Comparison of ENCODE assay signal across 16 cellular contexts in the genomic region with DNA sequence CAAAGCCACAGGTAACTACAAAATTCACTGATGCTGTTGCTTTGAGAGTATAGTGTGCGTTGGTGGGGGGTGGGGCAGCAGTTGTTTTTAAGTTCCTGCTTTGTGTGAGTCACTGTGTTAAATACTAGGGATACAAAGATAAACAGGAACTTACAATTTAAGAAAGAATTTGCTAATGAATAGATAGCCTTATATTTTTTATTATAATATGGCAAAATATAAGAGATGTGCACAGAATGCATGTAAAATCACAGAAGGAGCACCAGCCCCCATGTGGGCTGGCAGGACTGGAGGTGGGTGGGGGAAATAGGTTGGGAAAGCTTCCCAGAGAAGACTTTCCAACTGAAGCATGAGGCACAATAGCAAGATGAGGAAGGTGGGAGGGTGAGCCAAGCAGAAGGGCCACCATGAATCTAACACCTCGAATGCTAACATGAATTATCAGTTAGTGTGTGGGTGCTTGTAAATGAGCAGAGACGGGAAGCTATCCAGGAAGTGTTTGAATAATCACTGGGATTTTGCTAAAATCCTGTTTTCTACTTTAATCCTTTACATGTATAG. TPM values are rescaled to one million over a fixed set of nuclear protein-coding genes. Genes with fewer than 3 reads are reported as not detected.
DNase-seq lines count a peak whose midpoint lies in the region; ATAC-seq and TF ChIP-seq lines count a peak whose summit lies in the region.
"Had no signal": no experiment of that assay in that cellular context is flagged by ENCODE, and none has a peak within 500 bp of the region (broad histone marks: within the 10 kb centered on the region; RNA-seq: fewer than 3 reads in every experiment).

No MANE protein-coding gene starts in this region.

- H3K36me3 ChIP-seq in PC-3 (ENCODE audit: low read depth, low read length) = no peaks in the 10 kb centered on the region
- no peaks in the 10 kb centered on the region for H3K36me3 ChIP-seq in fibroblast of lung (ENCODE audit: control insufficient read depth, insufficient read depth, low read length)
- no peaks in the 10 kb centered on the region for H3K36me3 ChIP-seq in ovary

- no peak for TF ChIP-seq CTCF in PC-3 (conservative IDR thresholded peaks at IDR 0.05; ENCODE audit: low read depth, low read length)
- TF ChIP-seq CTCF in fibroblast of lung (conservative IDR thresholded peaks at IDR 0.05 in 1 of 2, IDR thresholded peaks at IDR 0.05 in 1 of 2; ENCODE audit: low read depth in 1 of 2, low read length in 2 of 2) = no peak
- TF ChIP-seq CTCF in ovary (IDR thresholded peaks at IDR 0.05) = no peak

- H2AFZ ChIP-seq in PC-3 (ENCODE audit: low read length) (no peak overlapping the region), fibroblast of lung (ENCODE audit: low read length) (no peak overlapping the region)

- WGBS in ovary, 3 donors = 28 to 42% (median 36%) methylated on average over 3 of the region's 3 CpGs

- H3K27me3 Mint-ChIP-seq in activated T-cell treated with anti-CD3 and anti-CD28 coated beads, Interleukin-2, amount 50 U/mL, for 4 hours (ENCODE audit: low read depth) = no peaks in the 10 kb centered on the region
- H3K27me3 Mint-ChIP-seq: activated naive CD8-positive, alpha-beta T cell had no signal

- H3K27ac ChIP-seq in PC-3 (ENCODE audit: low read length) (peak overlapping the region; percentile 70), fibroblast of lung (ENCODE audit: insufficient read depth, low read length) (no peak overlapping the region), ovary (no peak overlapping the region)
- H3K27ac ChIP-seq: VCaP had no signal

- no peaks in the 10 kb centered on the region for H3K9me3 ChIP-seq in PC-3 (ENCODE audit: low read length)
- no peaks in the 10 kb centered on the region for H3K9me3 ChIP-seq in fibroblast of lung (ENCODE audit: control insufficient read depth, insufficient read depth, low read depth, low read length)
- H3K9me3 ChIP-seq in ovary = no peaks in the 10 kb centered on the region

- peaks cover 28% of the 10 kb centered on the region for H3K4me1 ChIP-seq in PC-3 (ENCODE audit: insufficient read depth, low read length)
- H3K4me1 ChIP-seq in fibroblast of lung (ENCODE audit: control insufficient read depth, extremely low read depth, insufficient read depth, low read length) = peaks cover 8% of the 10 kb centered on the region
- peaks cover 1% of the 10 kb centered on the region for H3K4me1 ChIP-seq in ovary (ENCODE audit: insufficient read depth)

- peaks cover 2% of the 10 kb centered on the region for H3K4me1 Mint-ChIP-seq in activated T-cell treated with anti-CD3 and anti-CD28 coated beads, Interleukin-2, amount 50 U/mL, for 4 hours (ENCODE audit: low read depth)
- H3K4me1 Mint-ChIP-seq: CD4-positive, alpha-beta memory T cell had no signal

- BruUV-seq in PC-3 (replicated peaks; lab: Mats Ljungman, UMichigan) = no TSS peak

- POLR2A ChIA-PET in PC-3 (lab: Charles Lee; ENCODE audit: unreplicated experiment) = no interaction called here

- 0 out of 2 replicates have a peak overlapping the region, but pooled peaks have one; percentile 21 for H3K9ac ChIP-seq in PC-3 (ENCODE audit: low read length)
- H3K9ac ChIP-seq in fibroblast of lung (ENCODE audit: insufficient read depth, low read length) = no peak overlapping the region

- no peaks in the 10 kb centered on the region for H3K27me3 ChIP-seq in PC-3 (ENCODE audit: low read length)
- no peaks in the 10 kb centered on the region for H3K27me3 ChIP-seq in fibroblast of lung (ENCODE audit: control insufficient read depth, insufficient read depth, low read length)
- no peaks in the 10 kb centered on the region for H3K27me3 ChIP-seq in ovary

- H4K20me1 ChIP-seq in PC-3 (ENCODE audit: low read length) (no peaks in the 10 kb centered on the region), fibroblast of lung (ENCODE audit: control insufficient read depth, extremely low read depth, insufficient read depth, low read length) (no peaks in the 10 kb centered on the region)

- H3F3A ChIP-seq in PC-3 (ENCODE audit: low read length, unreplicated experiment) = no peaks in the 10 kb centered on the region

- H3K79me2 ChIP-seq in PC-3 (ENCODE audit: low read length) (no peaks in the 10 kb centered on the region), fibroblast of lung (ENCODE audit: control insufficient read depth, insufficient read depth, low read length) (no peaks in the 10 kb centered on the region)

- TF ChIP-seq POLR2A in ovary (IDR thresholded peaks at IDR 0.05) = no peak

- H3K9me2 ChIP-seq in PC-3 (replicated peaks; ENCODE audit: low read length) = no peaks in the 10 kb centered on the region

- H3K4me2 ChIP-seq in PC-3 (ENCODE audit: low read length) (peak overlapping the region; percentile 61), fibroblast of lung (ENCODE audit: extremely low read depth, insufficient read depth, low read length) (peak overlapping the region; percentile 13)
- H3K4me2 ChIP-seq: smooth muscle cell had no signal

- intact Hi-C loops in PC-3 (cut with micrococcal nuclease) = loop anchor here (1.0 to 5.0 kb wide), 5 partner anchors 56 to 999 kb away; partner anchors contain the start of genes CACHD1 and JAK1
- intact Hi-C loops in ovary (cut with DNase I) = loop anchor here in 2 of 4 donors (5.0 to 10.0 kb wide), 3 partner anchors 134 to 389 kb away; no protein-coding TSS in a partner anchor

- H3K9me3 Mint-ChIP-seq in activated T-cell treated with anti-CD3 and anti-CD28 coated beads, Interleukin-2, amount 50 U/mL, for 4 hours = no peaks in the 10 kb centered on the region
- H3K9me3 Mint-ChIP-seq: CD4-positive, alpha-beta memory T cell had no signal

- H3K4me3 Mint-ChIP-seq in activated T-cell treated with anti-CD3 and anti-CD28 coated beads, Interleukin-2, amount 50 U/mL, for 4 hours = no peak overlapping the region
- H3K4me3 Mint-ChIP-seq: activated naive CD8-positive, alpha-beta T cell; CD4-positive, alpha-beta memory T cell had no signal

- DNase-seq in HCEC 1CT (peak; percentile 69), PC-3 (peak; percentile 56), fibroblast of lung (ENCODE audit: low read depth in 2 of 2) (peak; percentile 36 to 37), ovary (peak in 3 of 5 donors; percentile 19 to 47 (median 32)), T-helper 2 cell (no peak), NCI-H2081 (lab: John Stamatoyannopoulos, UW) (no peak)
- no peak for DNase-seq in activated T-cell treated with anti-CD3 and anti-CD28 coated beads, Interleukin-2, amount 50 U/mL, for 4 hours
- DNase-seq: activated CD8-positive, alpha-beta memory T cell treated with anti-CD3 and anti-CD28 coated beads, Interleukin-2, amount 50 U/mL, for 4 hours; CD4-positive, alpha-beta memory T cell; cortex of kidney; glutamatergic neuron; RPMI8226 had no signal

- CTCF ChIA-PET in PC-3 (lab: Charles Lee) = no interaction called here

- no peak for TF ChIP-seq EP300 in ovary (IDR thresholded peaks at IDR 0.05)

- H3K4me3 ChIP-seq in PC-3 (ENCODE audit: low read length) (no peak overlapping the region), fibroblast of lung (replicated peaks in 1 of 4; ENCODE audit: control extremely low read depth in 1 of 4, insufficient read depth in 1 of 4, low read depth in 3 of 4, low read length in 4 of 4) (no peak overlapping the region), ovary (no peak overlapping the region)
- H3K4me3 ChIP-seq: smooth muscle cell had no signal

- ATAC-seq in PC-3 = peak; percentile 76
- ATAC-seq in activated T-cell treated with anti-CD3 and anti-CD28 coated beads, Interleukin-2, amount 50 U/mL, for 4 hours = no peak
- ATAC-seq in activated CD4-positive, CD25-positive, alpha-beta regulatory T cell treated with anti-CD3 and anti-CD28 coated beads, Interleukin-2, amount 50 U/mL, for 24 hours = no peak

- H3K36me3 Mint-ChIP-seq in activated T-cell treated with anti-CD3 and anti-CD28 coated beads, Interleukin-2, amount 50 U/mL, for 4 hours (ENCODE audit: insufficient read depth) = no peaks in the 10 kb centered on the region
- H3K36me3 Mint-ChIP-seq: activated naive CD8-positive, alpha-beta T cell; CD4-positive, alpha-beta memory T cell had no signal

RNA-seq across cellular contexts. Expression of gene RAVER2, which starts 57.1 kb away (rescaled TPM):
- 11.4 and 12.2 TPM in 2 replicates for total RNA-seq in PC-3 (2014; rRNA removed)
- 5.6 and 7.7 TPM in 2 replicates for total RNA-seq in fibroblast of lung
- 4.3 and 6.3 TPM in 2 replicates for polyA plus RNA-seq in fibroblast of lung
- polyA plus RNA-seq in fibroblast of lung (2012) = 2.5 and 3.5 TPM in 2 replicates
- 0.24 and 3.3 TPM in 2 replicates for polyA minus RNA-seq in fibroblast of lung (ENCODE audit: low replicate concordance)
- 1 to 10 TPM; 7.1 to 10.0 (median 7.9) TPM for total RNA-seq in ovary
- polyA plus RNA-seq in ovary = 10 to 100 TPM in 1 of 2 donors, 1 to 10 TPM in 1; 5.0 to 10.7 TPM
- 1 to 10 TPM; 1.2 to 1.8 (median 1.3) TPM for total RNA-seq in activated T-cell treated with anti-CD3 and anti-CD28 coated beads, Interleukin-2, amount 50 U/mL, for 4 hours

Comparison
In these comparisons a context has a peak if more than half of its experiments do, and no peak if none do; other contexts are left out.
1. DNase-seq: peak in HCEC 1CT (single experiment), PC-3 (single experiment), fibroblast of lung (2 of 2) and ovary (3 of 5); none in T-helper 2 cell (0 of 5), activated T-cell treated with anti-CD3 and anti-CD28 coated beads, Interleukin-2, amount 50 U/mL, for 4 hours (single experiment) and NCI-H2081 (0 of 2).